ENCODE assay signal across 1 cellular context in the genomic region with DNA sequence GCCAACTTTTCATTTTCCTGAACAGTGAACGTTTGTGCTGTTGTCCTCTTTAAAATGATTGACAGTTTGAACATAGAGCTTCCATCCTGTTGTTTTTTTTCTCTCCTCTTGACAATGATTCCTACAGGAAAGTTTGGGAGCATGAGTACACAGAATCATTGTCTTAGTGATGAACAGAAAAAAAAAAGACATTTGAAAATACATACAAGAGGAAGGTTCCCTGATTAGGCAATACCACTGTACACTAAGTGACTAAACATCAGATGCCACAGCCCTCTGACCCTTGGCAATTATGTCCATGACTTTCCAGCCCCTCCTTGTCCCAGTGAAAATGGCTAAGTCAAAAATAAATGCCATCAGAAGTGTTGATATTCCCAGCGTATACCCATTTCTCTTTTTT.
A peak's percentile ranks its signal among the peaks of the same experiment; 100 is the strongest.
TF ChIP-seq lines count a peak whose summit lies in the region.

No MANE protein-coding gene starts in this region.

TF ChIP-seq in IMR-90, 13 proteins besides CTCF, POLR2A, EP300 and RAD21 (continued from another document):
- TF ChIP-seq, protein P1, sequence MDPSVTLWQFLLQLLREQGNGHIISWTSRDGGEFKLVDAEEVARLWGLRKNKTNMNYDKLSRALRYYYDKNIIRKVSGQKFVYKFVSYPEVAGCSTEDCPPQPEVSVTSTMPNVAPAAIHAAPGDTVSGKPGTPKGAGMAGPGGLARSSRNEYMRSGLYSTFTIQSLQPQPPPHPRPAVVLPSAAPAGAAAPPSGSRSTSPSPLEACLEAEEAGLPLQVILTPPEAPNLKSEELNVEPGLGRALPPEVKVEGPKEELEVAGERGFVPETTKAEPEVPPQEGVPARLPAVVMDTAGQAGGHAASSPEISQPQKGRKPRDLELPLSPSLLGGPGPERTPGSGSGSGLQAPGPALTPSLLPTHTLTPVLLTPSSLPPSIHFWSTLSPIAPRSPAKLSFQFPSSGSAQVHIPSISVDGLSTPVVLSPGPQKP (IDR thresholded peaks at IDR 0.05; ENCODE audit: borderline replicate concordance, low read depth, low read length) = no peak
- TF ChIP-seq CEBPB (IDR thresholded peaks at IDR 0.05; ENCODE audit: low read depth, low read length) = peak; percentile 66
